18 cellular contexts compared by ENCODE assay signal in genomic region chr7:127758105-127758504, GRCh38.
"Had no signal": no experiment of that assay in that cellular context is flagged by ENCODE, and none has a peak within 500 bp of the region (broad histone marks: within the 10 kb centered on the region; RNA-seq: fewer than 3 reads in every experiment).

No MANE protein-coding gene starts in this region.

- H3K9me3 ChIP-seq: breast epithelium, mucosa of descending colon, upper lobe of left lung had no signal

- H3K27me3 ChIP-seq: breast epithelium, upper lobe of left lung had no signal

- FAIRE-seq: kidney had no signal

- H3K4me3 ChIP-seq: breast epithelium, mucosa of descending colon, skin epidermis, upper lobe of left lung had no signal

- DNase-seq: activated CD4-positive, alpha-beta T cell treated with anti-CD3 and anti-CD28 coated beads, Interleukin-2, amount 10 ng/mL, durations not matched to agents 7 days and 5 days; activated CD8-positive, alpha-beta memory T cell treated with anti-CD3 and anti-CD28 coated beads, Interleukin-2, amount 50 U/mL, for 48 hours; activated gamma-delta T cell treated with Interleukin-2 at 50 U/mL for 16 hours; activated naive CD8-positive, alpha-beta T cell treated with anti-CD3 and anti-CD28 coated beads for 36 hours; activated T-cell treated with anti-CD3 and anti-CD28 coated beads, Interleukin-2, amount 50 U/mL, for 72 hours; cerebellar nuclear complex; dermis blood vessel endothelial cell; effector memory CD8-positive, alpha-beta T cell; hippocampal formation; kidney; left ventricle myocardium superior; mucosa of descending colon; naive thymus-derived CD4-positive, alpha-beta T cell; stimulated activated naive CD8-positive, alpha-beta T cell treated with anti-CD3 and anti-CD28 coated beads, Interleukin-15, amount 100 ng/mL, for 72 hours; T-helper 2 cell; upper lobe of left lung had no signal

- H3K4me1 ChIP-seq: breast epithelium, upper lobe of left lung had no signal

- H3K27ac ChIP-seq: breast epithelium, skin epidermis, upper lobe of left lung had no signal

- H3K36me3 ChIP-seq: breast epithelium, upper lobe of left lung had no signal
